ENCODE assay signal across 1 cellular context in genomic region chr14:23009483-23009938, GRCh38.
TF ChIP-seq lines count a peak whose summit lies in the region.

No MANE protein-coding gene starts in this region.

TF ChIP-seq in K562, 482 proteins besides CTCF, POLR2A, EP300 and RAD21 (continues in another document):
- TF ChIP-seq MLLT1 (IDR thresholded peaks at IDR 0.05) = peak; percentile 20 to 40; a peak in 1 of 4 replicates
- no peak for TF ChIP-seq ZNF79 (CRISPR knock-in tag; IDR thresholded peaks at IDR 0.05; ENCODE audit: low read depth)
- TF ChIP-seq HDAC2 (IDR thresholded peaks at IDR 0.05) = 0 out of 2 replicates have a peak, but pooled peaks have one; percentile 19
- TF ChIP-seq MBD2 (IDR thresholded peaks at IDR 0.05; ENCODE audit: borderline replicate concordance, low read depth) = no peak
- TF ChIP-seq PTRF (tag; IDR thresholded peaks at IDR 0.05) = no peak
- TF ChIP-seq NBN (IDR thresholded peaks at IDR 0.05; ENCODE audit: low read depth) = peak; percentile 40; the same call in 1 of the 2 replicates
- TF ChIP-seq ZNF699 (CRISPR knock-in tag; IDR thresholded peaks at IDR 0.05; ENCODE audit: insufficient replicate concordance) = no peak
- TF ChIP-seq FOSL1 (tag; conservative IDR thresholded peaks at IDR 0.05) = 0 out of 2 replicates have a peak, but pooled peaks have one; percentile 13
- no peak for TF ChIP-seq SAFB (IDR thresholded peaks at IDR 0.05; ENCODE audit: borderline replicate concordance, low read depth, low read length)
- TF ChIP-seq BRF1 (IDR thresholded peaks at IDR 0.05; ENCODE audit: borderline replicate concordance, extremely low read depth, insufficient read length) = no peak
- TF ChIP-seq ZNF644 (tag; IDR thresholded peaks at IDR 0.05; ENCODE audit: low read depth) = 0 out of 2 replicates have a peak, but pooled peaks have one; percentile 37
- TF ChIP-seq KDM5B (IDR thresholded peaks at IDR 0.05; ENCODE audit: insufficient replicate concordance, low read depth, low read length) = peak; percentile 0
- TF ChIP-seq NCOA1 (IDR thresholded peaks at IDR 0.05; ENCODE audit: low read depth) = 0 out of 2 replicates have a peak, but pooled peaks have one; percentile 10
- TF ChIP-seq POLR2H (tag; IDR thresholded peaks at IDR 0.05; ENCODE audit: low read depth) = no peak
- TF ChIP-seq AFF1 (IDR thresholded peaks at IDR 0.05; ENCODE audit: low read depth in 1 of 2, partially characterized antibody in 2 of 2) = no peak
- no peak for TF ChIP-seq TBP (optimal IDR thresholded peaks at IDR 0.05; ENCODE audit: low read depth, low read length)
- TF ChIP-seq MYBL2 (IDR thresholded peaks at IDR 0.05; ENCODE audit: low read depth) = no peak; the same call in 1 of the 2 replicates
- no peak for TF ChIP-seq MYBL2 (CRISPR knock-in tag; IDR thresholded peaks at IDR 0.05; ENCODE audit: borderline replicate concordance)
- no peak for TF ChIP-seq TCF7L2 (IDR thresholded peaks at IDR 0.05; ENCODE audit: low read depth, low read length)
- TF ChIP-seq THRB (CRISPR knock-in tag; conservative IDR thresholded peaks at IDR 0.05) = no peak
- no peak for TF ChIP-seq CREB3 (tag; conservative IDR thresholded peaks at IDR 0.05; ENCODE audit: low read depth)
- TF ChIP-seq ZNF232 (CRISPR knock-in tag; IDR thresholded peaks at IDR 0.05) = no peak
- TF ChIP-seq HOMEZ (CRISPR knock-in tag; IDR thresholded peaks at IDR 0.05) = no peak
- no peak for TF ChIP-seq FIP1L1 (IDR thresholded peaks at IDR 0.05; ENCODE audit: low read depth, low read length, poor library complexity, severe bottlenecking)
- peak; percentile 40; the same call in 1 of the 2 replicates for TF ChIP-seq ELF1 (tag; IDR thresholded peaks at IDR 0.05)
- TF ChIP-seq NR2C2 (CRISPR knock-in tag; IDR thresholded peaks at IDR 0.05) = no peak
- TF ChIP-seq NR2C2 (tag; IDR thresholded peaks at IDR 0.05) = no peak; the same call in 1 of the 2 replicates
- peak in 1 of 2 experiments; percentile 26; a peak in 2 of 4 replicates for TF ChIP-seq ZNF639 (CRISPR knock-in tag; conservative IDR thresholded peaks at IDR 0.05 in 1 of 2, IDR thresholded peaks at IDR 0.05 in 1 of 2)
- TF ChIP-seq NFIC (IDR thresholded peaks at IDR 0.05) = peak; percentile 29; the same call in 1 of the 2 replicates
- peak; percentile 15; the same call in 1 of the 2 replicates for TF ChIP-seq ELF2 (CRISPR knock-in tag; IDR thresholded peaks at IDR 0.05)
- peak; percentile 45; the same call in 1 of the 2 replicates for TF ChIP-seq GABPA (tag; conservative IDR thresholded peaks at IDR 0.05; ENCODE audit: low read depth)
- TF ChIP-seq E2F6 (IDR thresholded peaks at IDR 0.05; ENCODE audit: borderline replicate concordance in 1 of 2, extremely low read depth in 1 of 2, insufficient read depth in 1 of 2, insufficient read length in 1 of 2, low read depth in 1 of 2, low read length in 1 of 2, poor library complexity in 1 of 2, severe bottlenecking in 1 of 2) = no peak
- 0 out of 2 replicates have a peak, but pooled peaks have one; percentile 31 for TF ChIP-seq ZNF311 (CRISPR knock-in tag; IDR thresholded peaks at IDR 0.05)
- TF ChIP-seq ASH1L (IDR thresholded peaks at IDR 0.05; ENCODE audit: borderline replicate concordance, low read depth, partially characterized antibody) = peak; percentile 35
- TF ChIP-seq ZBTB40 (IDR thresholded peaks at IDR 0.05) = no peak
- no peak for TF ChIP-seq ZBTB40 (CRISPR knock-in tag; IDR thresholded peaks at IDR 0.05)
- no peak for TF ChIP-seq SMC3 (conservative IDR thresholded peaks at IDR 0.05; ENCODE audit: insufficient read depth, low read depth, low read length)
- no peak for TF ChIP-seq GTF2A2 (tag; IDR thresholded peaks at IDR 0.05)
- TF ChIP-seq SOX6 (IDR thresholded peaks at IDR 0.05) = no peak
